1 cellular context compared by ENCODE assay signal in the genomic region with DNA sequence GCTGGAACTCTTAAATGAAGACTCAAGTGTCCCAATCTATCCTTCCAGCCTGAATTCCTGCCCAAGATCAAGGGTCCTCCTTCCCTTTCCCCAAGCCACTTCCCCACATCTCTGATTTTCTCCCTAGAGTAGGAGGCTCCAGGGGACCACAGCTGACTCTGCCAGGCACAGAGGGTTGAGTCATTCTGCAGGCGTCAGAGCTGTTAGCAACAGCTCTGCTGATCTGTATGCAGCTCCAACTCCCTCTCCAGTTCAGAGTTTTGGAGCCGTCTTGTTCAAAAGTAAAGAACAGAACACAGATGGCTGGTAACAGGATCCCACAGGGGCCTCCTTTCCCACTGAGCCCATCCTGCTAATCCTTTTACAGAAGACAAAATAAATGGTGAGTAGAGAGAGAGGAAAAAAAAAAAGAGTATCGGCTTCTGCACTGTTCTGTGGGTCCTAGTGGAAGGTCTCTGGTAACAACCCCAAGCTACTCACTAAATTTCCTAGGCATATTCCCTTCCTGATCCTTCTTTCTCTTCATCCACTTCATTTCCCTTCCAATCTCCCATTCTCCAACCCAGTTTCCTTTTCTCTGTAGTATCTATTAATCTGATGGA.
TF ChIP-seq lines count a peak whose summit lies in the region.

No MANE protein-coding gene starts in this region.

TF ChIP-seq in GM23338, 12 proteins besides CTCF, POLR2A, EP300 and RAD21 (continued from another document):
- TF ChIP-seq, protein P1, sequence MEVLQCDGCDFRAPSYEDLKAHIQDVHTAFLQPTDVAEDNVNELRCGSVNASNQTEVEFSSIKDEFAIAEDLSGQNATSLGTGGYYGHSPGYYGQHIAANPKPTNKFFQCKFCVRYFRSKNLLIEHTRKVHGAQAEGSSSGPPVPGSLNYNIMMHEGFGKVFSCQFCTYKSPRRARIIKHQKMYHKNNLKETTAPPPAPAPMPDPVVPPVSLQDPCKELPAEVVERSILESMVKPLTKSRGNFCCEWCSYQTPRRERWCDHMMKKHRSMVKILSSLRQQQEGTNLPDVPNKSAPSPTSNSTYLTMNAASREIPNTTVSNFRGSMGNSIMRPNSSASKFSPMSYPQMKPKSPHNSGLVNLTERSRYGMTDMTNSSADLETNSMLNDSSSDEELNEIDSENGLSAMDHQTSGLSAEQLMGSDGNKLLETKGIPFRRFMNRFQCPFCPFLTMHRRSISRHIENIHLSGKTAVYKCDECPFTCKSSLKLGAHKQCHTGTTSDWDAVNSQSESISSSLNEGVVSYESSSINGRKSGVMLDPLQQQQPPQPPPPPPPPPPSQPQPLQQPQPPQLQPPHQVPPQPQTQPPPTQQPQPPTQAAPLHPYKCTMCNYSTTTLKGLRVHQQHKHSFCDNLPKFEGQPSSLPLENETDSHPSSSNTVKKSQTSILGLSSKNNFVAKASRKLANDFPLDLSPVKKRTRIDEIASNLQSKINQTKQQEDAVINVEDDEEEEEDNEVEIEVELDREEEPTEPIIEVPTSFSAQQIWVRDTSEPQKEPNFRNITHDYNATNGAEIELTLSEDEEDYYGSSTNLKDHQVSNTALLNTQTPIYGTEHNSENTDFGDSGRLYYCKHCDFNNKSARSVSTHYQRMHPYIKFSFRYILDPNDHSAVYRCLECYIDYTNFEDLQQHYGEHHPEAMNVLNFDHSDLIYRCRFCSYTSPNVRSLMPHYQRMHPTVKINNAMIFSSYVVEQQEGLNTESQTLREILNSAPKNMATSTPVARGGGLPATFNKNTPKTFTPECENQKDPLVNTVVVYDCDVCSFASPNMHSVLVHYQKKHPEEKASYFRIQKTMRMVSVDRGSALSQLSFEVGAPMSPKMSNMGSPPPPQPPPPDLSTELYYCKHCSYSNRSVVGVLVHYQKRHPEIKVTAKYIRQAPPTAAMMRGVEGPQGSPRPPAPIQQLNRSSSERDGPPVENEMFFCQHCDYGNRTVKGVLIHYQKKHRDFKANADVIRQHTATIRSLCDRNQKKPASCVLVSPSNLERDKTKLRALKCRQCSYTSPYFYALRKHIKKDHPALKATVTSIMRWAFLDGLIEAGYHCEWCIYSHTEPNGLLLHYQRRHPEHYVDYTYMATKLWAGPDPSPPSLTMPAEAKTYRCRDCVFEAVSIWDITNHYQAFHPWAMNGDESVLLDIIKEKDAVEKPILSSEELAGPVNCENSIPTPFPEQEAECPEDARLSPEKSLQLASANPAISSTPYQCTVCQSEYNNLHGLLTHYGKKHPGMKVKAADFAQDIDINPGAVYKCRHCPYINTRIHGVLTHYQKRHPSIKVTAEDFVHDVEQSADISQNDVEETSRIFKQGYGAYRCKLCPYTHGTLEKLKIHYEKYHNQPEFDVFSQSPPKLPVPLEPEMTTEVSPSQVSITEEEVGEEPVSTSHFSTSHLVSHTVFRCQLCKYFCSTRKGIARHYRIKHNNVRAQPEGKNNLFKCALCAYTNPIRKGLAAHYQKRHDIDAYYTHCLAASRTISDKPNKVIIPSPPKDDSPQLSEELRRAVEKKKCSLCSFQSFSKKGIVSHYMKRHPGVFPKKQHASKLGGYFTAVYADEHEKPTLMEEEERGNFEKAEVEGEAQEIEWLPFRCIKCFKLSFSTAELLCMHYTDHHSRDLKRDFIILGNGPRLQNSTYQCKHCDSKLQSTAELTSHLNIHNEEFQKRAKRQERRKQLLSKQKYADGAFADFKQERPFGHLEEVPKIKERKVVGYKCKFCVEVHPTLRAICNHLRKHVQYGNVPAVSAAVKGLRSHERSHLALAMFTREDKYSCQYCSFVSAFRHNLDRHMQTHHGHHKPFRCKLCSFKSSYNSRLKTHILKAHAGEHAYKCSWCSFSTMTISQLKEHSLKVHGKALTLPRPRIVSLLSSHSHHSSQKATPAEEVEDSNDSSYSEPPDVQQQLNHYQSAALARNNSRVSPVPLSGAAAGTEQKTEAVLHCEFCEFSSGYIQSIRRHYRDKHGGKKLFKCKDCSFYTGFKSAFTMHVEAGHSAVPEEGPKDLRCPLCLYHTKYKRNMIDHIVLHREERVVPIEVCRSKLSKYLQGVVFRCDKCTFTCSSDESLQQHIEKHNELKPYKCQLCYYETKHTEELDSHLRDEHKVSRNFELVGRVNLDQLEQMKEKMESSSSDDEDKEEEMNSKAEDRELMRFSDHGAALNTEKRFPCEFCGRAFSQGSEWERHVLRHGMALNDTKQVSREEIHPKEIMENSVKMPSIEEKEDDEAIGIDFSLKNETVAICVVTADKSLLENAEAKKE (CRISPR knock-in tag; IDR thresholded peaks at IDR 0.05) = no peak
- TF ChIP-seq, protein P2, sequence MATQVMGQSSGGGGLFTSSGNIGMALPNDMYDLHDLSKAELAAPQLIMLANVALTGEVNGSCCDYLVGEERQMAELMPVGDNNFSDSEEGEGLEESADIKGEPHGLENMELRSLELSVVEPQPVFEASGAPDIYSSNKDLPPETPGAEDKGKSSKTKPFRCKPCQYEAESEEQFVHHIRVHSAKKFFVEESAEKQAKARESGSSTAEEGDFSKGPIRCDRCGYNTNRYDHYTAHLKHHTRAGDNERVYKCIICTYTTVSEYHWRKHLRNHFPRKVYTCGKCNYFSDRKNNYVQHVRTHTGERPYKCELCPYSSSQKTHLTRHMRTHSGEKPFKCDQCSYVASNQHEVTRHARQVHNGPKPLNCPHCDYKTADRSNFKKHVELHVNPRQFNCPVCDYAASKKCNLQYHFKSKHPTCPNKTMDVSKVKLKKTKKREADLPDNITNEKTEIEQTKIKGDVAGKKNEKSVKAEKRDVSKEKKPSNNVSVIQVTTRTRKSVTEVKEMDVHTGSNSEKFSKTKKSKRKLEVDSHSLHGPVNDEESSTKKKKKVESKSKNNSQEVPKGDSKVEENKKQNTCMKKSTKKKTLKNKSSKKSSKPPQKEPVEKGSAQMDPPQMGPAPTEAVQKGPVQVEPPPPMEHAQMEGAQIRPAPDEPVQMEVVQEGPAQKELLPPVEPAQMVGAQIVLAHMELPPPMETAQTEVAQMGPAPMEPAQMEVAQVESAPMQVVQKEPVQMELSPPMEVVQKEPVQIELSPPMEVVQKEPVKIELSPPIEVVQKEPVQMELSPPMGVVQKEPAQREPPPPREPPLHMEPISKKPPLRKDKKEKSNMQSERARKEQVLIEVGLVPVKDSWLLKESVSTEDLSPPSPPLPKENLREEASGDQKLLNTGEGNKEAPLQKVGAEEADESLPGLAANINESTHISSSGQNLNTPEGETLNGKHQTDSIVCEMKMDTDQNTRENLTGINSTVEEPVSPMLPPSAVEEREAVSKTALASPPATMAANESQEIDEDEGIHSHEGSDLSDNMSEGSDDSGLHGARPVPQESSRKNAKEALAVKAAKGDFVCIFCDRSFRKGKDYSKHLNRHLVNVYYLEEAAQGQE (IDR thresholded peaks at IDR 0.05; ENCODE audit: unreplicated experiment) = no peak
- TF ChIP-seq NANOG (IDR thresholded peaks at IDR 0.05; ENCODE audit: borderline replicate concordance) (no peak), EZH2 (IDR thresholded peaks at IDR 0.05; ENCODE audit: low read depth, unreplicated experiment) (no peak), ZNF331 (CRISPR knock-in tag; IDR thresholded peaks at IDR 0.05; ENCODE audit: low read depth) (no peak), STAT1 (IDR thresholded peaks at IDR 0.05; ENCODE audit: unreplicated experiment) (no peak), POLR2AphosphoS5 (IDR thresholded peaks at IDR 0.05; ENCODE audit: low read depth) (no peak)
